Comparison of ENCODE assay signal across 1 cellular context in the genomic region with DNA sequence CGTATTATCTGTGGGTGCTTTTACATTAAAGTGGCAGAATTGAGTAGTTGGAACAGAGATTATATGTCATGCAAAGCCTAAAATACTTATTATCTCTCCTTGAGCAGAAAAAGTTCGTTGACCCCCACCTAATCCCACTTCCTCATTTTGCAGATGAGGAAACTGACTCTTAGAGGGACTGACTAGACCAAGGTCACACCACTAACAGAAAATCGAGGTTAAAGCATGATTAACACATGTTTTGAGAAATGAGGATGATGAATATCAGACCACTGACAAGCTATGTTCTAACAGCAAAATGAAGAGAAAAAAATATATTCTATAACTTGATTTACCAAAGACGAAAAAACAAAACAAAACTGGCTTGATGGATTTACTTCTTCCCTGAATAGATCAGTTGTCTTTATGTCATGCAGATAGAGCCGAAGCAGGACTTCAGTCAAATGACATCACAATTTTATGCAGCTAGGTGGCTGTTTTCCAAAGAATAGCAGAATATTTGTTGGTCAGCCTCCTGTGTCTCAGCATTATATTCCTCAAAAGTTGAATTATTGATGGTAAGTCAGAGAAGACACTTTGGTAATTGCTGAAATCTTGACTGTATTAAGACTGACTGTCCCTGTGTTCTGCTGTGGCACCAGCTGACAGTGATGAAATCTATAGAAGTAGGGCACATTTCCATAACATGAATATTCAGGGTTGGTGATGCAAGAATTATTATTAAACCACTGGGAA.
TF ChIP-seq lines count a peak whose summit lies in the region.

No MANE protein-coding gene starts in this region.

TF ChIP-seq in K562, 482 proteins besides CTCF, POLR2A, EP300 and RAD21 (continued from another document and continues in another):
- TF ChIP-seq, protein P1, sequence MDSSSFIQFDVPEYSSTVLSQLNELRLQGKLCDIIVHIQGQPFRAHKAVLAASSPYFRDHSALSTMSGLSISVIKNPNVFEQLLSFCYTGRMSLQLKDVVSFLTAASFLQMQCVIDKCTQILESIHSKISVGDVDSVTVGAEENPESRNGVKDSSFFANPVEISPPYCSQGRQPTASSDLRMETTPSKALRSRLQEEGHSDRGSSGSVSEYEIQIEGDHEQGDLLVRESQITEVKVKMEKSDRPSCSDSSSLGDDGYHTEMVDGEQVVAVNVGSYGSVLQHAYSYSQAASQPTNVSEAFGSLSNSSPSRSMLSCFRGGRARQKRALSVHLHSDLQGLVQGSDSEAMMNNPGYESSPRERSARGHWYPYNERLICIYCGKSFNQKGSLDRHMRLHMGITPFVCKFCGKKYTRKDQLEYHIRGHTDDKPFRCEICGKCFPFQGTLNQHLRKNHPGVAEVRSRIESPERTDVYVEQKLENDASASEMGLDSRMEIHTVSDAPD (CRISPR knock-in tag; IDR thresholded peaks at IDR 0.05) = no peak
- TF ChIP-seq POLR3A (IDR thresholded peaks at IDR 0.05; ENCODE audit: borderline replicate concordance, extremely low read depth, insufficient read depth, insufficient read length) (no peak), ZFP1 (CRISPR knock-in tag; IDR thresholded peaks at IDR 0.05) (no peak), CXXC5 (CRISPR knock-in tag; IDR thresholded peaks at IDR 0.05) (peak; percentile 34; the same call in 1 of the 2 replicates), ZNF589 (CRISPR knock-in tag; IDR thresholded peaks at IDR 0.05; ENCODE audit: low read depth) (0 out of 2 replicates have a peak, but pooled peaks have one; percentile 52), CC2D1A (IDR thresholded peaks at IDR 0.05) (no peak), RBM39 (optimal IDR thresholded peaks at IDR 0.05; ENCODE audit: low read depth, low read length) (no peak), MTA2 (IDR thresholded peaks at IDR 0.05; ENCODE audit: low read depth) (peak; percentile 77), ZNF175 (CRISPR knock-in tag; IDR thresholded peaks at IDR 0.05; ENCODE audit: low read depth) (no peak), NFXL1 (CRISPR knock-in tag; IDR thresholded peaks at IDR 0.05) (peak; percentile 34; the same call in 1 of the 2 replicates), NFYB (IDR thresholded peaks at IDR 0.05; ENCODE audit: extremely low read depth, insufficient read length) (no peak), HMG20A (CRISPR knock-in tag; conservative IDR thresholded peaks at IDR 0.05) (no peak), MED1 (CRISPR knock-in tag; IDR thresholded peaks at IDR 0.05; ENCODE audit: borderline replicate concordance) (no peak), SMARCA4 (IDR thresholded peaks at IDR 0.05) (peak; percentile 96), SPI1 (IDR thresholded peaks at IDR 0.05; ENCODE audit: borderline replicate concordance, low read depth, low read length) (peak; percentile 100), JUN (IDR thresholded peaks at IDR 0.05; ENCODE audit: borderline replicate concordance, low read depth, low read length) (no peak), JUN (CRISPR knock-in tag; IDR thresholded peaks at IDR 0.05; ENCODE audit: borderline replicate concordance) (no peak), ARID1B (IDR thresholded peaks at IDR 0.05) (peak; percentile 96), KDM1A (IDR thresholded peaks at IDR 0.05) (peak; percentile 89 to 92), ZNF778 (CRISPR knock-in tag; IDR thresholded peaks at IDR 0.05) (no peak), RBM14 (IDR thresholded peaks at IDR 0.05; ENCODE audit: borderline replicate concordance, insufficient read depth, low read depth, low read length) (no peak), NR1H2 (CRISPR knock-in tag; IDR thresholded peaks at IDR 0.05) (no peak), MTA1 (IDR thresholded peaks at IDR 0.05; ENCODE audit: borderline replicate concordance) (0 out of 2 replicates have a peak, but pooled peaks have one; percentile 25), RFX7 (CRISPR knock-in tag; IDR thresholded peaks at IDR 0.05) (0 out of 2 replicates have a peak, but pooled peaks have one; percentile 13), TCF7L2 (IDR thresholded peaks at IDR 0.05; ENCODE audit: low read depth, low read length) (no peak; the same call in 1 of the 2 replicates), PTRF (tag; IDR thresholded peaks at IDR 0.05) (no peak), KAT2B (IDR thresholded peaks at IDR 0.05; ENCODE audit: low read depth, low read length) (no peak), HDAC8 (tag; IDR thresholded peaks at IDR 0.05) (no peak), BRF1 (IDR thresholded peaks at IDR 0.05; ENCODE audit: borderline replicate concordance, extremely low read depth, insufficient read length) (no peak), ZNF699 (CRISPR knock-in tag; IDR thresholded peaks at IDR 0.05; ENCODE audit: insufficient replicate concordance) (no peak), HNRNPUL1 (IDR thresholded peaks at IDR 0.05; ENCODE audit: low read length) (no peak), KAT8 (IDR thresholded peaks at IDR 0.05; ENCODE audit: low read depth) (no peak), HCFC1 (IDR thresholded peaks at IDR 0.05; ENCODE audit: low read depth, low read length) (no peak), C11orf30 (IDR thresholded peaks at IDR 0.05; ENCODE audit: low read depth) (no peak), ZSCAN29 (IDR thresholded peaks at IDR 0.05) (no peak), E2F3 (CRISPR knock-in tag; IDR thresholded peaks at IDR 0.05) (no peak), ZNF263 (CRISPR knock-in tag; IDR thresholded peaks at IDR 0.05; ENCODE audit: borderline replicate concordance) (no peak), EP400 (IDR thresholded peaks at IDR 0.05) (no peak; the same call in none of the 2 replicates), KDM5B (IDR thresholded peaks at IDR 0.05; ENCODE audit: insufficient replicate concordance, low read depth, low read length) (no peak), NFE2L1 (tag; IDR thresholded peaks at IDR 0.05; ENCODE audit: borderline replicate concordance, low read depth) (no peak), ZBTB1 (CRISPR knock-in tag; IDR thresholded peaks at IDR 0.05; ENCODE audit: borderline replicate concordance, low read depth) (no peak), EGR1 (conservative IDR thresholded peaks at IDR 0.05) (no peak), ELF4 (CRISPR knock-in tag; IDR thresholded peaks at IDR 0.05) (no peak), ATF7 (IDR thresholded peaks at IDR 0.05) (peak; percentile 90), ZNF316 (IDR thresholded peaks at IDR 0.05) (no peak), ZBTB7A (IDR thresholded peaks at IDR 0.05; ENCODE audit: borderline replicate concordance, control insufficient read depth, low read depth, low read length) (no peak), ZBED1 (IDR thresholded peaks at IDR 0.05) (no peak), CBX8 (IDR thresholded peaks at IDR 0.05; ENCODE audit: borderline replicate concordance, extremely low read depth, low read depth, low read length, poor library complexity, severe bottlenecking) (no peak)
- TF ChIP-seq, protein P2, sequence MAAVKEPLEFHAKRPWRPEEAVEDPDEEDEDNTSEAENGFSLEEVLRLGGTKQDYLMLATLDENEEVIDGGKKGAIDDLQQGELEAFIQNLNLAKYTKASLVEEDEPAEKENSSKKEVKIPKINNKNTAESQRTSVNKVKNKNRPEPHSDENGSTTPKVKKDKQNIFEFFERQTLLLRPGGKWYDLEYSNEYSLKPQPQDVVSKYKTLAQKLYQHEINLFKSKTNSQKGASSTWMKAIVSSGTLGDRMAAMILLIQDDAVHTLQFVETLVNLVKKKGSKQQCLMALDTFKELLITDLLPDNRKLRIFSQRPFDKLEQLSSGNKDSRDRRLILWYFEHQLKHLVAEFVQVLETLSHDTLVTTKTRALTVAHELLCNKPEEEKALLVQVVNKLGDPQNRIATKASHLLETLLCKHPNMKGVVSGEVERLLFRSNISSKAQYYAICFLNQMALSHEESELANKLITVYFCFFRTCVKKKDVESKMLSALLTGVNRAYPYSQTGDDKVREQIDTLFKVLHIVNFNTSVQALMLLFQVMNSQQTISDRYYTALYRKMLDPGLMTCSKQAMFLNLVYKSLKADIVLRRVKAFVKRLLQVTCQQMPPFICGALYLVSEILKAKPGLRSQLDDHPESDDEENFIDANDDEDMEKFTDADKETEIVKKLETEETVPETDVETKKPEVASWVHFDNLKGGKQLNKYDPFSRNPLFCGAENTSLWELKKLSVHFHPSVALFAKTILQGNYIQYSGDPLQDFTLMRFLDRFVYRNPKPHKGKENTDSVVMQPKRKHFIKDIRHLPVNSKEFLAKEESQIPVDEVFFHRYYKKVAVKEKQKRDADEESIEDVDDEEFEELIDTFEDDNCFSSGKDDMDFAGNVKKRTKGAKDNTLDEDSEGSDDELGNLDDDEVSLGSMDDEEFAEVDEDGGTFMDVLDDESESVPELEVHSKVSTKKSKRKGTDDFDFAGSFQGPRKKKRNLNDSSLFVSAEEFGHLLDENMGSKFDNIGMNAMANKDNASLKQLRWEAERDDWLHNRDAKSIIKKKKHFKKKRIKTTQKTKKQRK (IDR thresholded peaks at IDR 0.05; ENCODE audit: borderline replicate concordance, low read depth, low read length) = no peak
- TF ChIP-seq, protein P3, sequence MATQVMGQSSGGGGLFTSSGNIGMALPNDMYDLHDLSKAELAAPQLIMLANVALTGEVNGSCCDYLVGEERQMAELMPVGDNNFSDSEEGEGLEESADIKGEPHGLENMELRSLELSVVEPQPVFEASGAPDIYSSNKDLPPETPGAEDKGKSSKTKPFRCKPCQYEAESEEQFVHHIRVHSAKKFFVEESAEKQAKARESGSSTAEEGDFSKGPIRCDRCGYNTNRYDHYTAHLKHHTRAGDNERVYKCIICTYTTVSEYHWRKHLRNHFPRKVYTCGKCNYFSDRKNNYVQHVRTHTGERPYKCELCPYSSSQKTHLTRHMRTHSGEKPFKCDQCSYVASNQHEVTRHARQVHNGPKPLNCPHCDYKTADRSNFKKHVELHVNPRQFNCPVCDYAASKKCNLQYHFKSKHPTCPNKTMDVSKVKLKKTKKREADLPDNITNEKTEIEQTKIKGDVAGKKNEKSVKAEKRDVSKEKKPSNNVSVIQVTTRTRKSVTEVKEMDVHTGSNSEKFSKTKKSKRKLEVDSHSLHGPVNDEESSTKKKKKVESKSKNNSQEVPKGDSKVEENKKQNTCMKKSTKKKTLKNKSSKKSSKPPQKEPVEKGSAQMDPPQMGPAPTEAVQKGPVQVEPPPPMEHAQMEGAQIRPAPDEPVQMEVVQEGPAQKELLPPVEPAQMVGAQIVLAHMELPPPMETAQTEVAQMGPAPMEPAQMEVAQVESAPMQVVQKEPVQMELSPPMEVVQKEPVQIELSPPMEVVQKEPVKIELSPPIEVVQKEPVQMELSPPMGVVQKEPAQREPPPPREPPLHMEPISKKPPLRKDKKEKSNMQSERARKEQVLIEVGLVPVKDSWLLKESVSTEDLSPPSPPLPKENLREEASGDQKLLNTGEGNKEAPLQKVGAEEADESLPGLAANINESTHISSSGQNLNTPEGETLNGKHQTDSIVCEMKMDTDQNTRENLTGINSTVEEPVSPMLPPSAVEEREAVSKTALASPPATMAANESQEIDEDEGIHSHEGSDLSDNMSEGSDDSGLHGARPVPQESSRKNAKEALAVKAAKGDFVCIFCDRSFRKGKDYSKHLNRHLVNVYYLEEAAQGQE (CRISPR knock-in tag; IDR thresholded peaks at IDR 0.05; ENCODE audit: low read depth) = no peak
- TF ChIP-seq, protein P4, sequence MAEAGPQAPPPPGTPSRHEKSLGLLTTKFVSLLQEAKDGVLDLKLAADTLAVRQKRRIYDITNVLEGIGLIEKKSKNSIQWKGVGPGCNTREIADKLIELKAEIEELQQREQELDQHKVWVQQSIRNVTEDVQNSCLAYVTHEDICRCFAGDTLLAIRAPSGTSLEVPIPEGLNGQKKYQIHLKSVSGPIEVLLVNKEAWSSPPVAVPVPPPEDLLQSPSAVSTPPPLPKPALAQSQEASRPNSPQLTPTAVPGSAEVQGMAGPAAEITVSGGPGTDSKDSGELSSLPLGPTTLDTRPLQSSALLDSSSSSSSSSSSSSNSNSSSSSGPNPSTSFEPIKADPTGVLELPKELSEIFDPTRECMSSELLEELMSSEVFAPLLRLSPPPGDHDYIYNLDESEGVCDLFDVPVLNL (CRISPR knock-in tag; IDR thresholded peaks at IDR 0.05; ENCODE audit: low read depth) = no peak
- TF ChIP-seq, protein P5, sequence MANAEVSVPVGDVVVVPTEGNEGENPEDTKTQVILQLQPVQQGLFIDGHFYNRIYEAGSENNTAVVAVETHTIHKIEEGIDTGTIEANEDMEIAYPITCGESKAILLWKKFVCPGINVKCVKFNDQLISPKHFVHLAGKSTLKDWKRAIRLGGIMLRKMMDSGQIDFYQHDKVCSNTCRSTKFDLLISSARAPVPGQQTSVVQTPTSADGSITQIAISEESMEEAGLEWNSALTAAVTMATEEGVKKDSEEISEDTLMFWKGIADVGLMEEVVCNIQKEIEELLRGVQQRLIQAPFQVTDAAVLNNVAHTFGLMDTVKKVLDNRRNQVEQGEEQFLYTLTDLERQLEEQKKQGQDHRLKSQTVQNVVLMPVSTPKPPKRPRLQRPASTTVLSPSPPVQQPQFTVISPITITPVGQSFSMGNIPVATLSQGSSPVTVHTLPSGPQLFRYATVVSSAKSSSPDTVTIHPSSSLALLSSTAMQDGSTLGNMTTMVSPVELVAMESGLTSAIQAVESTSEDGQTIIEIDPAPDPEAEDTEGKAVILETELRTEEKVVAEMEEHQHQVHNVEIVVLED (CRISPR knock-in tag; IDR thresholded peaks at IDR 0.05) = no peak
- TF ChIP-seq, protein P6, sequence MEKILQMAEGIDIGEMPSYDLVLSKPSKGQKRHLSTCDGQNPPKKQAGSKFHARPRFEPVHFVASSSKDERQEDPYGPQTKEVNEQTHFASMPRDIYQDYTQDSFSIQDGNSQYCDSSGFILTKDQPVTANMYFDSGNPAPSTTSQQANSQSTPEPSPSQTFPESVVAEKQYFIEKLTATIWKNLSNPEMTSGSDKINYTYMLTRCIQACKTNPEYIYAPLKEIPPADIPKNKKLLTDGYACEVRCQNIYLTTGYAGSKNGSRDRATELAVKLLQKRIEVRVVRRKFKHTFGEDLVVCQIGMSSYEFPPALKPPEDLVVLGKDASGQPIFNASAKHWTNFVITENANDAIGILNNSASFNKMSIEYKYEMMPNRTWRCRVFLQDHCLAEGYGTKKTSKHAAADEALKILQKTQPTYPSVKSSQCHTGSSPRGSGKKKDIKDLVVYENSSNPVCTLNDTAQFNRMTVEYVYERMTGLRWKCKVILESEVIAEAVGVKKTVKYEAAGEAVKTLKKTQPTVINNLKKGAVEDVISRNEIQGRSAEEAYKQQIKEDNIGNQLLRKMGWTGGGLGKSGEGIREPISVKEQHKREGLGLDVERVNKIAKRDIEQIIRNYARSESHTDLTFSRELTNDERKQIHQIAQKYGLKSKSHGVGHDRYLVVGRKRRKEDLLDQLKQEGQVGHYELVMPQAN (IDR thresholded peaks at IDR 0.05; ENCODE audit: borderline replicate concordance) = no peak
- TF ChIP-seq, protein P7, sequence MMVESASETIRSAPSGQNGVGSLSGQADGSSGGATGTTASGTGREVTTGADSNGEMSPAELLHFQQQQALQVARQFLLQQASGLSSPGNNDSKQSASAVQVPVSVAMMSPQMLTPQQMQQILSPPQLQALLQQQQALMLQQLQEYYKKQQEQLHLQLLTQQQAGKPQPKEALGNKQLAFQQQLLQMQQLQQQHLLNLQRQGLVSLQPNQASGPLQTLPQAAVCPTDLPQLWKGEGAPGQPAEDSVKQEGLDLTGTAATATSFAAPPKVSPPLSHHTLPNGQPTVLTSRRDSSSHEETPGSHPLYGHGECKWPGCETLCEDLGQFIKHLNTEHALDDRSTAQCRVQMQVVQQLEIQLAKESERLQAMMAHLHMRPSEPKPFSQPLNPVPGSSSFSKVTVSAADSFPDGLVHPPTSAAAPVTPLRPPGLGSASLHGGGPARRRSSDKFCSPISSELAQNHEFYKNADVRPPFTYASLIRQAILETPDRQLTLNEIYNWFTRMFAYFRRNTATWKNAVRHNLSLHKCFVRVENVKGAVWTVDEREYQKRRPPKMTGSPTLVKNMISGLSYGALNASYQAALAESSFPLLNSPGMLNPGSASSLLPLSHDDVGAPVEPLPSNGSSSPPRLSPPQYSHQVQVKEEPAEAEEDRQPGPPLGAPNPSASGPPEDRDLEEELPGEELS (CRISPR knock-in tag; IDR thresholded peaks at IDR 0.05; ENCODE audit: borderline replicate concordance) = no peak
